In the genomic region with DNA sequence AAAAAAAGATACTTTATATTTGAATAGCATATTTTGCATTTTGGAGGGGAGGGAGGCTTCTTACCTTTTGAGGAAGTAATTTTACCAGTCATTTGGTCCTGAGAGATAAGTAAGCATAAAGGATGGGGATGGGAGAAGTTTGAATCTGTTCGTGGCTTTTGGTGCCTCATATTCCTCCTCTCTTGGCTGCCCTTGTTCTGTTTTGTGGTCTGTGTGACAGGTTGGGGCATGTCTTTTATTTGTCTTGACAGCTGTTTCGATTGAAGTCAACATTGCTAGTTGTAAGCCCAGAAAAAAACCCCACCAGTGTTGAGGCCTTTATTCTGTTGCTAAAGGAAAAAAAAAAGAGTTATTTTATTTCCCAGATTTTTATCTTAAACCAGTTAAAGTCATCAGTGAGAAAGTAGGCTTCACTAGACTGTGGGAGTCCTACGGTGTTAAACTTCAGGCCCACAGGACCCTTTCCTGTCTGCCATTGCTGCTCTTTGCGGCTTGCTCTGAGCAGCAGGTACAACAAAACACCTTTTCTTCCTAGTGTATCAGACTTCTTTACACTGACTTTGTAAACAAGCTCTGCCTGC, we compare ENCODE assay signal across 2 cellular contexts.
TF ChIP-seq lines count a peak whose summit lies in the region.

No MANE protein-coding gene starts in this region.

TF ChIP-seq in SK-N-SH treated with all-trans-retinoic acid at 6 μM for 48 hours, 23 proteins besides CTCF, POLR2A, EP300 and RAD21:
- no peak for TF ChIP-seq TOX (CRISPR knock-in tag; IDR thresholded peaks at IDR 0.05; ENCODE audit: borderline replicate concordance)
- no peak for TF ChIP-seq ZC3H10 (CRISPR knock-in tag; IDR thresholded peaks at IDR 0.05)
- TF ChIP-seq ARNTL (CRISPR knock-in tag; IDR thresholded peaks at IDR 0.05; ENCODE audit: borderline replicate concordance, low read depth), result no peak
- no peak for TF ChIP-seq ESRRG (CRISPR knock-in tag; IDR thresholded peaks at IDR 0.05)

TF ChIP-seq in endothelial cell of umbilical vein, 7 proteins besides CTCF, POLR2A, EP300 and RAD21:
- TF ChIP-seq, protein P1, sequence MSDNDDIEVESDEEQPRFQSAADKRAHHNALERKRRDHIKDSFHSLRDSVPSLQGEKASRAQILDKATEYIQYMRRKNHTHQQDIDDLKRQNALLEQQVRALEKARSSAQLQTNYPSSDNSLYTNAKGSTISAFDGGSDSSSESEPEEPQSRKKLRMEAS (IDR thresholded peaks at IDR 0.05; ENCODE audit: insufficient read depth, insufficient read length), result no peak
- TF ChIP-seq MYC (IDR thresholded peaks at IDR 0.05; ENCODE audit: low read depth, low read length), result no peak
- TF ChIP-seq POLR2AphosphoS5 (IDR thresholded peaks at IDR 0.05; ENCODE audit: insufficient read depth, low read depth, low read length), result no peak
- TF ChIP-seq JUN (IDR thresholded peaks at IDR 0.05; ENCODE audit: borderline replicate concordance, insufficient read depth, insufficient read length, low read depth), result no peak
- TF ChIP-seq FOS (IDR thresholded peaks at IDR 0.05; ENCODE audit: borderline replicate concordance, insufficient read depth, low read length), result no peak
- no peak for TF ChIP-seq GATA2 (IDR thresholded peaks at IDR 0.05; ENCODE audit: insufficient read depth, insufficient read length, low read depth, low read length)
- TF ChIP-seq EZH2 (IDR thresholded peaks at IDR 0.05; ENCODE audit: borderline replicate concordance, low read depth, low read length, severe bottlenecking), result no peak
